Comparison of ENCODE assay signal across 9 cellular contexts in the genomic region with DNA sequence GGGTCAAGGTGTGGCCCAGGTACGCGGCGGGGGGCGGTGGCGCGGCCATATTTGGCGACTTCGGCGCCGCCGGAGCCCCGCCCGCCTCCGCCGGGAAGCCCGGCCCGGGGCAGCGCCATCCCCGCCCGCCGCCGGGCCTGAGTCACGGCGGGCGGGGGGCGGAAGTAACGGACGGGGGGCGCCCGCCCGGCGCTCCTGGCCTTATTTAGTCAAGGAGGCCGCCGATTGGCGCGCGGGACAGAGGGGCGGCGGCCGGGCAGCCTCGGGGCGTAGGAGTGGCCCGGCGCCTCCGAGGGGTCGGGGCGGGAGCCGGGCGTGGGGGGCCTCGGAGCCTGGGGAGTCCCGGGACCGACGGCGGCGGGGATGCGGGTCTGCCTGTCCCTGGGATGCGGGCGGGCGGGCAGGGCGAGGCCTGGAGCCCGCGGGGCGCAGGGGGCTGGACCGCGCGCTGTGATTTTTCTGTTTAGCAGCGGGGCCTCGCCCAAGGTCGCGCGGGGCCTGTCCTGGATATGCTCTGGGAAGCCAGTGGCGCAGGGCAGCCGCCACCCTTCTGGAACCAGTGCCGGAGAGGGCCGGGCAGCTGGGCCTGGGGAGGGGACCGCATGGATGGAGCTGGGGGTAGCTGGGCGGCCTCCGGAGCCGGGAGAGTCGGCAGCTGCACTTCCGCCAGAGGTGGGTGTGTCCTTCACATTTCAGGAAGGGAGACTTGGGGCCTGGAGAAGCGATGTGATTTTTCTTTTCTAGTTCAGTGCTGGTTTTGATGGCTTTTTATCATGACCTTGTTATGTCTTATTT.
DNase-seq lines count a peak whose midpoint lies in the region; ATAC-seq, FAIRE-seq and TF ChIP-seq lines count a peak whose summit lies in the region.
"Had no signal": no experiment of that assay in that cellular context is flagged by ENCODE, and none has a peak within 500 bp of the region (broad histone marks: within the 10 kb centered on the region; RNA-seq: fewer than 3 reads in every experiment).

No MANE protein-coding gene starts in this region.

- H3K4me1 Mint-ChIP-seq in stimulated activated naive B cell treated with anti-CD40 and anti-IgM and Interleukin-4, amounts not matched to agents 10 μg/mL and 1 μg/mL and 100 μg/mL, for 72 hours: peaks cover 29 to 53% of the 10 kb centered on the region in 2 donors

- peak overlapping the region; percentile 97 to 98 for H3K4me3 Mint-ChIP-seq in stimulated activated naive B cell treated with anti-CD40 and anti-IgM and Interleukin-4, amounts not matched to agents 10 μg/mL and 1 μg/mL and 100 μg/mL, for 72 hours

- peak; percentile 69 for DNase-seq in GDM1 (lab: John Stamatoyannopoulos, UW)
- DNase-seq in NOMO-1 treated with DMSO at 0.1 percent for 48 hours (lab: John Stamatoyannopoulos, UW; ENCODE audit: unreplicated experiment): peak; percentile 74
- peak; percentile 52 for DNase-seq in activated T-cell treated with anti-CD3 and anti-CD28 coated beads for 24 hours (ENCODE audit: low read depth)
- DNase-seq in epithelial cell of esophagus (ENCODE audit: low read depth): peak; percentile 83
- DNase-seq in midbrain (lab: John Stamatoyannopoulos, UW): peak; percentile 30
- DNase-seq in stimulated activated naive B cell treated with anti-CD40 and anti-IgM and Interleukin-4, amounts not matched to agents 10 μg/mL and 1 μg/mL and 100 μg/mL, for 72 hours: peak; percentile 79
- DNase-seq in D721Med (ENCODE audit: insufficient read length, low spot score): no peak

- no peaks in the 10 kb centered on the region for H3K9me3 Mint-ChIP-seq in stimulated activated naive B cell treated with anti-CD40 and anti-IgM and Interleukin-4, amounts not matched to agents 10 μg/mL and 1 μg/mL and 100 μg/mL, for 72 hours

- ATAC-seq in HG02763 (IDR thresholded peaks at IDR 0.05; ENCODE audit: unreplicated experiment): peak; percentile 24
- ATAC-seq in stimulated activated naive B cell treated with anti-CD40 and anti-IgM and Interleukin-4, amounts not matched to agents 10 μg/mL and 1 μg/mL and 100 μg/mL, for 72 hours (replicated peaks): peak; percentile 23 to 38

- TF ChIP-seq CTCF in epithelial cell of esophagus (IDR thresholded peaks at IDR 0.05; ENCODE audit: insufficient read depth, low read depth, low read length, missing control alignments) (no peak), D721Med (IDR thresholded peaks at IDR 0.05; ENCODE audit: insufficient read depth, missing control alignments) (no peak)

- H3K36me3 Mint-ChIP-seq in stimulated activated naive B cell treated with anti-CD40 and anti-IgM and Interleukin-4, amounts not matched to agents 10 μg/mL and 1 μg/mL and 100 μg/mL, for 72 hours: peaks cover 37 to 42% of the 10 kb centered on the region in 2 donors

- peak overlapping the region; percentile 48 for H3K4me3 ChIP-seq in epithelial cell of esophagus (ENCODE audit: low read length)

- FAIRE-seq in D721Med (lab: Jason Lieb, UNC): no peak
- FAIRE-seq: islet of Langerhans had no signal

- no peaks in the 10 kb centered on the region for H3K27me3 Mint-ChIP-seq in stimulated activated naive B cell treated with anti-CD40 and anti-IgM and Interleukin-4, amounts not matched to agents 10 μg/mL and 1 μg/mL and 100 μg/mL, for 72 hours

- H3K27ac Mint-ChIP-seq in stimulated activated naive B cell treated with anti-CD40 and anti-IgM and Interleukin-4, amounts not matched to agents 10 μg/mL and 1 μg/mL and 100 μg/mL, for 72 hours: peak overlapping the region; percentile 99
